16 cellular contexts compared by ENCODE assay signal in genomic region chrX:72830701-72831100, GRCh38. TPM values are rescaled to one million over a fixed set of nuclear protein-coding genes. Genes with fewer than 3 reads are reported as not detected.
"Had no signal": no experiment of that assay in that cellular context is flagged by ENCODE, and none has a peak within 500 bp of the region (broad histone marks: within the 10 kb centered on the region; RNA-seq: fewer than 3 reads in every experiment).

No MANE protein-coding gene starts in this region.

RNA-seq across cellular contexts. Expression of gene FAM236D, which starts 22.7 kb away (rescaled TPM):
- total RNA-seq: stomach, subcutaneous adipose tissue, suprapubic skin, temporal lobe, testis, thoracic aorta, thyroid gland, tibial nerve, transverse colon, upper lobe of left lung, upper lobe of right lung, ureter, urinary bladder, uterus, vagina had no signal
- polyA plus RNA-seq: stomach, thymus, urinary bladder had no signal

RNA-seq across cellular contexts. Expression of gene FAM236B, which starts 48.2 kb away (rescaled TPM):
- total RNA-seq: stomach, subcutaneous adipose tissue, suprapubic skin, temporal lobe, thoracic aorta, thyroid gland, tibial nerve, transverse colon, upper lobe of left lung, upper lobe of right lung, ureter, urinary bladder, uterus, vagina had no signal
- polyA plus RNA-seq: stomach, thymus, urinary bladder had no signal

RNA-seq across cellular contexts. Expression of gene DMRTC1B, which starts 54.0 kb away (rescaled TPM):
- total RNA-seq: stomach, subcutaneous adipose tissue, suprapubic skin, thoracic aorta, tibial nerve, urinary bladder, vagina had no signal
